Comparison of ENCODE assay signal across 18 cellular contexts in the genomic region with DNA sequence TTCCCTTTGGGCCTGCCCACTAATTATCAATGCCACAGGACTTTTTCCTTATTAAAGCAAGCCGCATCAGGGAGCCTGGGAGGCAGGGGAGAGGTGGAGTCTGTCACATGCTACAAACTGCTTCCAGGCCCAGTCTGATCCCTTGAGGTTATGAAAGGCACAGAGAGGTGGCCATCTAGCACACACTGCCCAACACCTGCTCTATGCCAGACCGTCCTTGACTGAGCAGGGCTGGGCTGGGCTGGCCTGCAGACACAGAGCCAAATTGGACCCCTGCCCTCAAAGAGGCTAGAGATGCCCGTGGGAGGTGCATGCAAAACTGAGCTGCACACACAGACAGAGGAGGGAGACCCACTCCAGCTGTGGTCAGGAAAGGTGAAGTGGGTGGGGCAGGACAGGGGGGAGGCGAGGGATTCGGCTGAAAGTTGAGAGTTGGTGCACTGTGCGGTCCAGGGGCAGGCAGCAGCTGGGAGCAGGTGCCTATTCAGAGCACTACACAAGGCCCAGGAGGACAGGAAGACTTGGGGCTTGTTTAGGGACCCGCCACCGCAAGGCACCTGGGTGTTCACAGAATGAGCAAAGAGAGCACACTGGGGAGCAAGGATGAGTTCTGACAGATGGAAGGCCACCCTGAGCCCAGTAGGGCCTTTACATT. TPM values are rescaled to one million over a fixed set of nuclear protein-coding genes. Genes with fewer than 3 reads are reported as not detected.
DNase-seq lines count a peak whose midpoint lies in the region; ATAC-seq and TF ChIP-seq lines count a peak whose summit lies in the region.
"Had no signal": no experiment of that assay in that cellular context is flagged by ENCODE, and none has a peak within 500 bp of the region (broad histone marks: within the 10 kb centered on the region; RNA-seq: fewer than 3 reads in every experiment).

No MANE protein-coding gene starts in this region.

- no peak overlapping the region for H3K4me3 Mint-ChIP-seq in activated CD8-positive, alpha-beta T cell treated with anti-CD3 and anti-CD28 coated beads, Interleukin-2, amount 10 ng/mL, durations not matched to agents 7 days and 5 days
- H3K4me3 Mint-ChIP-seq in osteocyte (ENCODE audit: unreplicated experiment) = no peak overlapping the region
- H3K4me3 Mint-ChIP-seq: activated T-cell treated with anti-CD3 and anti-CD28 coated beads, Interleukin-2, amount 50 U/mL, for 4 hours; brain had no signal

- TF ChIP-seq CTCF in osteocyte (IDR thresholded peaks at IDR 0.05) = no peak
- TF ChIP-seq CTCF in osteoblast (IDR thresholded peaks at IDR 0.05; ENCODE audit: extremely low read depth, low read depth, low read length) = no peak

- H3K4me1 ChIP-seq in right cardiac atrium (ENCODE audit: control insufficient read depth, insufficient read depth, low read length) (no peaks in the 10 kb centered on the region), osteoblast (ENCODE audit: insufficient read depth, low read length) (no peaks in the 10 kb centered on the region)
- H3K4me1 ChIP-seq: esophagus muscularis mucosa, HAP-1, parathyroid adenoma had no signal

- no peaks in the 10 kb centered on the region for H3K36me3 Mint-ChIP-seq in activated CD8-positive, alpha-beta T cell treated with anti-CD3 and anti-CD28 coated beads, Interleukin-2, amount 10 ng/mL, durations not matched to agents 7 days and 5 days (ENCODE audit: low read depth)
- H3K36me3 Mint-ChIP-seq in osteocyte (ENCODE audit: unreplicated experiment) = no peaks in the 10 kb centered on the region
- H3K36me3 Mint-ChIP-seq: brain had no signal

- no peaks in the 10 kb centered on the region for H4K20me1 ChIP-seq in osteoblast (ENCODE audit: insufficient read depth, low read length)

- no peaks in the 10 kb centered on the region for H3K9me3 ChIP-seq in right cardiac atrium (ENCODE audit: control insufficient read depth, low read length)
- H3K9me3 ChIP-seq in osteoblast (ENCODE audit: low read depth, low read length) = no peaks in the 10 kb centered on the region
- H3K9me3 ChIP-seq: esophagus muscularis mucosa, HAP-1, MG63 had no signal

- no peaks in the 10 kb centered on the region for H3K9me3 Mint-ChIP-seq in activated CD8-positive, alpha-beta T cell treated with anti-CD3 and anti-CD28 coated beads, Interleukin-2, amount 10 ng/mL, durations not matched to agents 7 days and 5 days (ENCODE audit: insufficient read depth)
- H3K9me3 Mint-ChIP-seq in osteocyte (ENCODE audit: unreplicated experiment) = peaks cover 6% of the 10 kb centered on the region
- H3K9me3 Mint-ChIP-seq: activated T-cell treated with anti-CD3 and anti-CD28 coated beads, Interleukin-2, amount 50 U/mL, for 4 hours; brain had no signal

- H3K4me3 ChIP-seq in right cardiac atrium (ENCODE audit: low read length) (no peak overlapping the region), osteoblast (ENCODE audit: insufficient read depth, low read length) (no peak overlapping the region)
- H3K4me3 ChIP-seq: esophagus muscularis mucosa, HAP-1, MG63 had no signal

- H3K4me1 Mint-ChIP-seq in activated CD8-positive, alpha-beta T cell treated with anti-CD3 and anti-CD28 coated beads, Interleukin-2, amount 10 ng/mL, durations not matched to agents 7 days and 5 days (ENCODE audit: low read depth) = peaks cover 56% of the 10 kb centered on the region
- no peaks in the 10 kb centered on the region for H3K4me1 Mint-ChIP-seq in osteocyte (ENCODE audit: unreplicated experiment)

- no peak overlapping the region for H3K4me2 ChIP-seq in osteoblast (ENCODE audit: insufficient read depth, low read length)

- H3K27ac ChIP-seq in right cardiac atrium (ENCODE audit: low read length) = no peak overlapping the region
- H3K27ac ChIP-seq in osteoblast (ENCODE audit: low read depth, low read length) = no peak overlapping the region
- H3K27ac ChIP-seq: esophagus muscularis mucosa, parathyroid adenoma, WERI-Rb-1 had no signal

- H2AFZ ChIP-seq in osteoblast (ENCODE audit: low read length) = no peak overlapping the region
- H2AFZ ChIP-seq: parathyroid adenoma had no signal

- no peaks in the 10 kb centered on the region for H3K79me2 ChIP-seq in osteoblast (ENCODE audit: insufficient read depth, low read length)
- H3K79me2 ChIP-seq: parathyroid adenoma had no signal

- intact Hi-C loops in right cardiac atrium (cut with DNase I) = no loop called here

- no peaks in the 10 kb centered on the region for H3K27me3 Mint-ChIP-seq in activated CD8-positive, alpha-beta T cell treated with anti-CD3 and anti-CD28 coated beads, Interleukin-2, amount 10 ng/mL, durations not matched to agents 7 days and 5 days (ENCODE audit: low read depth)
- peaks cover 11% of the 10 kb centered on the region for H3K27me3 Mint-ChIP-seq in osteocyte (ENCODE audit: unreplicated experiment)

- CTCF ChIA-PET in activated CD8-positive, alpha-beta T cell treated with anti-CD3 and anti-CD28 coated beads, Interleukin-2, amount 10 ng/mL, durations not matched to agents 7 days and 5 days (lab: Charles Lee) = interaction anchor here (0.8 to 2.7 kb wide), 4 partner anchors 23 to 63 kb away, joined by 3 to 15 read pairs (median 7); no protein-coding TSS in a partner anchor

- ATAC-seq in activated CD8-positive, alpha-beta T cell treated with anti-CD3 and anti-CD28 coated beads, Interleukin-2, amount 10 ng/mL, durations not matched to agents 7 days and 5 days = peak; percentile 35
- ATAC-seq in right cardiac atrium = peak; percentile 47 to 52

- POLR2A ChIA-PET in activated CD8-positive, alpha-beta T cell treated with anti-CD3 and anti-CD28 coated beads, Interleukin-2, amount 10 ng/mL, durations not matched to agents 7 days and 5 days (lab: Charles Lee) = interaction anchor here (0.8 to 1.3 kb wide), 4 partner anchors 10 to 147 kb away, joined by 3 to 4 read pairs (median 4); no protein-coding TSS in a partner anchor

- no peaks in the 10 kb centered on the region for H3K36me3 ChIP-seq in osteoblast (ENCODE audit: insufficient read depth, low read length)
- H3K36me3 ChIP-seq: esophagus muscularis mucosa, HAP-1, MG63, WERI-Rb-1 had no signal

- WGBS in right cardiac atrium = 70% methylated on average over 8 of the region's 8 CpGs

- no peaks in the 10 kb centered on the region for H3K27me3 ChIP-seq in right cardiac atrium (ENCODE audit: control insufficient read depth, insufficient read depth)
- H3K27me3 ChIP-seq in osteoblast (ENCODE audit: insufficient read depth, low read length) = no peaks in the 10 kb centered on the region
- H3K27me3 ChIP-seq: MG63 had no signal

- peak overlapping the region; percentile 82 for H3K27ac Mint-ChIP-seq in activated CD8-positive, alpha-beta T cell treated with anti-CD3 and anti-CD28 coated beads, Interleukin-2, amount 10 ng/mL, durations not matched to agents 7 days and 5 days
- H3K27ac Mint-ChIP-seq in osteocyte (ENCODE audit: unreplicated experiment) = no peak overlapping the region

- DNase-seq in stimulated activated CD4-positive, alpha-beta T cell treated with anti-CD3 and anti-CD28 coated beads, Interleukin-4, amount 100 ng/mL, for 1 hour = peak; percentile 23
- no peak for DNase-seq in stimulated activated CD4-positive, alpha-beta T cell treated with anti-CD3 and anti-CD28 coated beads, Interleukin-12 subunit alpha, Interleukin-12 subunit beta, amount 100 ng/mL, for 4 hours
- DNase-seq in activated CD8-positive, alpha-beta T cell treated with anti-CD3 and anti-CD28 coated beads, Interleukin-2, amount 10 ng/mL, durations not matched to agents 7 days and 5 days = no peak
- DNase-seq in right cardiac atrium (no peak), middle frontal gyrus (ENCODE audit: extremely low spot score, low spot score) (no peak), osteocyte (ENCODE audit: extremely low spot score, unreplicated experiment) (no peak), osteoblast (ENCODE audit: insufficient read length, low spot score, missing footprints) (no peak)
- DNase-seq: activated T-cell treated with anti-CD3 and anti-CD28 coated beads, Interleukin-2, amount 50 U/mL, for 4 hours; kidney glomerular epithelial cell; MG63; NCI-H1694 treated with DMSO at 0.1 percent for 48 hours; NCI-H446; substantia nigra; WERI-Rb-1 had no signal

RNA-seq across cellular contexts. Expression of gene TCF7, which starts 36.4 kb away (rescaled TPM):
- total RNA-seq in activated CD8-positive, alpha-beta T cell treated with anti-CD3 and anti-CD28 coated beads, Interleukin-2, amount 10 ng/mL, durations not matched to agents 7 days and 5 days = 10 to 100 TPM; 93.4 to 97.8 TPM
- 1 to 10 TPM; 1.3 to 4.0 (median 3.4) TPM for total RNA-seq in right cardiac atrium
- polyA plus RNA-seq in right cardiac atrium = 4.4 TPM
- 0.57 and 0.67 TPM in 2 replicates for total RNA-seq in osteocyte
- 2.9 and 3.3 TPM in 2 replicates for total RNA-seq in osteoblast

Comparison
In these comparisons a context has a peak if more than half of its experiments do, and no peak if none do; other contexts are left out.
1. RNA of gene TCF7, which starts 36.4 kb away (total RNA-seq): 93.4 to 97.8 TPM in activated CD8-positive, alpha-beta T cell treated with anti-CD3 and anti-CD28 coated beads, Interleukin-2, amount 10 ng/mL, durations not matched to agents 7 days and 5 days; 1.3 to 4.0 TPM in right cardiac atrium, 2.9 to 3.3 TPM in osteoblast and 0.57 to 0.67 TPM in osteocyte; every median in the first group is over 10 times any median in the second.